Comparison of ENCODE assay signal across 10 cellular contexts in genomic region chr4:96016615-96017299, GRCh38.
DNase-seq lines count a peak whose midpoint lies in the region; ATAC-seq and TF ChIP-seq lines count a peak whose summit lies in the region.
"Had no signal": no experiment of that assay in that cellular context is flagged by ENCODE, and none has a peak within 500 bp of the region (broad histone marks: within the 10 kb centered on the region; RNA-seq: fewer than 3 reads in every experiment).

No MANE protein-coding gene starts in this region.

- no peaks in the 10 kb centered on the region for H3K36me3 Mint-ChIP-seq in GM23338 (ENCODE audit: low read depth)
- no peaks in the 10 kb centered on the region for H3K36me3 Mint-ChIP-seq in T-helper 2 cell treated with Interferon-gamma antibody and Interleukin-4, amounts not matched to agents 5 μg/mL and 100 μg/mL, for 36 hours (ENCODE audit: low read depth)
- H3K36me3 Mint-ChIP-seq: activated naive CD8-positive, alpha-beta T cell treated with anti-CD3 and anti-CD28 coated beads, Interleukin-2, amount 10 ng/mL, durations not matched to agents 7 days and 5 days had no signal

- H3K79me2 ChIP-seq in DND-41 (ENCODE audit: insufficient read depth, low read length), result no peaks in the 10 kb centered on the region
- H3K79me2 ChIP-seq in GM23338 (replicated peaks; ENCODE audit: insufficient read depth), result no peaks in the 10 kb centered on the region
- H3K79me2 ChIP-seq in MM.1S (ENCODE audit: low read length), result no peaks in the 10 kb centered on the region

- TF ChIP-seq CTCF in DND-41 (IDR thresholded peaks at IDR 0.05; ENCODE audit: borderline replicate concordance, extremely low read depth, low read length, poor library complexity, severe bottlenecking), result no peak
- no peak for TF ChIP-seq CTCF in GM23338 (conservative IDR thresholded peaks at IDR 0.05; ENCODE audit: low read depth in 2 of 2)
- no peak for TF ChIP-seq CTCF in MM.1S (IDR thresholded peaks at IDR 0.05; ENCODE audit: low read length)
- TF ChIP-seq CTCF in fibroblast of the aortic adventitia (IDR thresholded peaks at IDR 0.05; ENCODE audit: insufficient read depth, low read length), result no peak

- H3K4me3 ChIP-seq in DND-41 (ENCODE audit: low read depth in 1 of 2, low read length in 2 of 2), result no peak overlapping the region
- no peak overlapping the region for H3K4me3 ChIP-seq in GM23338
- no peak overlapping the region for H3K4me3 ChIP-seq in MM.1S (ENCODE audit: low read length)
- H3K4me3 ChIP-seq in fibroblast of the aortic adventitia (ENCODE audit: low read depth, low read length), result no peak overlapping the region

- H3K9me3 ChIP-seq in DND-41 (ENCODE audit: insufficient read depth, low read length, severe bottlenecking) (no peaks in the 10 kb centered on the region), MM.1S (replicated peaks; ENCODE audit: insufficient read depth, low read length) (no peaks in the 10 kb centered on the region)

- no peak for DNase-seq in DND-41
- DNase-seq in GM23338 (ENCODE audit: low spot score), result no peak
- peak; percentile 18 for DNase-seq in MM.1S
- peak; percentile 62 for DNase-seq in fibroblast of the aortic adventitia (ENCODE audit: low read depth)
- DNase-seq in stimulated activated CD4-positive, alpha-beta T cell treated with anti-CD3 and anti-CD28 coated beads, Interleukin-1b, Interleukin-23, amount 100 ng/mL, for 48 hours, result no peak
- DNase-seq in T-helper 2 cell treated with Interferon-gamma antibody and Interleukin-4, amounts not matched to agents 5 μg/mL and 100 μg/mL, for 36 hours (ENCODE audit: low spot score), result no peak
- DNase-seq in NCI-H187 (lab: John Stamatoyannopoulos, UW), result no peak
- DNase-seq: activated naive CD8-positive, alpha-beta T cell treated with anti-CD3 and anti-CD28 coated beads, Interleukin-2, amount 10 ng/mL, durations not matched to agents 7 days and 5 days; NCI-H1694 had no signal

- H3K27ac Mint-ChIP-seq in GM23338, result peak overlapping the region; percentile 23; the same call in 1 of the 2 replicates
- H3K27ac Mint-ChIP-seq in T-helper 2 cell treated with Interferon-gamma antibody and Interleukin-4, amounts not matched to agents 5 μg/mL and 100 μg/mL, for 36 hours, result no peak overlapping the region
- H3K27ac Mint-ChIP-seq: activated naive CD8-positive, alpha-beta T cell treated with anti-CD3 and anti-CD28 coated beads, Interleukin-2, amount 10 ng/mL, durations not matched to agents 7 days and 5 days had no signal

- H3K4me3 Mint-ChIP-seq in GM23338, result no peak overlapping the region
- H3K4me3 Mint-ChIP-seq in T-helper 2 cell treated with Interferon-gamma antibody and Interleukin-4, amounts not matched to agents 5 μg/mL and 100 μg/mL, for 36 hours, result no peak overlapping the region
- H3K4me3 Mint-ChIP-seq: activated naive CD8-positive, alpha-beta T cell treated with anti-CD3 and anti-CD28 coated beads, Interleukin-2, amount 10 ng/mL, durations not matched to agents 7 days and 5 days had no signal

- H3K27me3 ChIP-seq in DND-41 (ENCODE audit: insufficient read depth, low read length, poor library complexity) (no peaks in the 10 kb centered on the region), GM23338 (ENCODE audit: insufficient read depth) (no peaks in the 10 kb centered on the region), MM.1S (replicated peaks; ENCODE audit: insufficient read depth, low read length) (no peaks in the 10 kb centered on the region)

- H3K27ac ChIP-seq in DND-41 (ENCODE audit: low read length) (no peak overlapping the region), GM23338 (ENCODE audit: low read depth) (no peak overlapping the region), MM.1S (ENCODE audit: low read length) (no peak overlapping the region)

- H3K4me1 Mint-ChIP-seq in GM23338, result peaks cover 11% of the 10 kb centered on the region; the same call in 2 of the 3 replicates
- no peaks in the 10 kb centered on the region for H3K4me1 Mint-ChIP-seq in T-helper 2 cell treated with Interferon-gamma antibody and Interleukin-4, amounts not matched to agents 5 μg/mL and 100 μg/mL, for 36 hours (ENCODE audit: low read depth)
- H3K4me1 Mint-ChIP-seq: activated naive CD8-positive, alpha-beta T cell treated with anti-CD3 and anti-CD28 coated beads, Interleukin-2, amount 10 ng/mL, durations not matched to agents 7 days and 5 days had no signal

- H3K9me2 ChIP-seq in GM23338 (ENCODE audit: insufficient read depth), result no peaks in the 10 kb centered on the region; the same call in 1 of the 2 replicates
- no peaks in the 10 kb centered on the region for H3K9me2 ChIP-seq in MM.1S (replicated peaks; ENCODE audit: insufficient read depth, low read length)

- H3K9ac ChIP-seq in DND-41 (ENCODE audit: low read depth, low read length), result no peak overlapping the region
- H3K9ac ChIP-seq in MM.1S (ENCODE audit: low read length), result no peak overlapping the region

- H4K20me1 ChIP-seq in DND-41 (ENCODE audit: insufficient read depth, low read length), result no peaks in the 10 kb centered on the region
- H4K20me1 ChIP-seq in GM23338 (replicated peaks; ENCODE audit: insufficient read depth), result no peaks in the 10 kb centered on the region
- no peaks in the 10 kb centered on the region for H4K20me1 ChIP-seq in MM.1S (ENCODE audit: insufficient read depth, low read length)

- H3K36me3 ChIP-seq in DND-41 (ENCODE audit: insufficient read depth, low read length) (no peaks in the 10 kb centered on the region), GM23338 (ENCODE audit: insufficient read depth) (no peaks in the 10 kb centered on the region), MM.1S (replicated peaks; ENCODE audit: insufficient read depth, low read length) (no peaks in the 10 kb centered on the region)

- no peaks in the 10 kb centered on the region for H3K27me3 Mint-ChIP-seq in GM23338 (ENCODE audit: insufficient read depth, low read depth, poor library complexity)
- H3K27me3 Mint-ChIP-seq in T-helper 2 cell treated with Interferon-gamma antibody and Interleukin-4, amounts not matched to agents 5 μg/mL and 100 μg/mL, for 36 hours (ENCODE audit: low read depth), result no peaks in the 10 kb centered on the region
- H3K27me3 Mint-ChIP-seq: activated naive CD8-positive, alpha-beta T cell treated with anti-CD3 and anti-CD28 coated beads, Interleukin-2, amount 10 ng/mL, durations not matched to agents 7 days and 5 days had no signal

- H3K4me1 ChIP-seq in DND-41 (ENCODE audit: insufficient read depth, low read length) (peaks cover 5% of the 10 kb centered on the region; the same call in 1 of the 2 replicates), GM23338 (ENCODE audit: insufficient read depth) (peaks cover 7% of the 10 kb centered on the region; the same call in 1 of the 2 replicates), MM.1S (ENCODE audit: low read length) (no peaks in the 10 kb centered on the region)

- H2AFZ ChIP-seq in DND-41 (ENCODE audit: low read depth, low read length) (no peak overlapping the region), GM23338 (peak overlapping the region; percentile 45; the same call in 1 of the 2 replicates), MM.1S (ENCODE audit: low read length) (no peak overlapping the region)

- H3F3A ChIP-seq in GM23338 (replicated peaks; ENCODE audit: low read depth) (no peaks in the 10 kb centered on the region), MM.1S (ENCODE audit: insufficient read depth, low read length) (no peaks in the 10 kb centered on the region)

- H3K4me2 ChIP-seq in DND-41 (ENCODE audit: insufficient read depth, low read length) (no peak overlapping the region), GM23338 (no peak overlapping the region), MM.1S (ENCODE audit: low read depth, low read length) (no peak overlapping the region)

- ATAC-seq in DND-41 (ENCODE audit: insufficient read depth, low read depth) (peak; percentile 47; the same call in 1 of the 3 replicates), GM23338 (no peak), GM19328 (IDR thresholded peaks at IDR 0.05; ENCODE audit: unreplicated experiment) (no peak)

- no peaks in the 10 kb centered on the region for H3K9me3 Mint-ChIP-seq in GM23338
- H3K9me3 Mint-ChIP-seq in T-helper 2 cell treated with Interferon-gamma antibody and Interleukin-4, amounts not matched to agents 5 μg/mL and 100 μg/mL, for 36 hours, result no peaks in the 10 kb centered on the region
- H3K9me3 Mint-ChIP-seq: activated naive CD8-positive, alpha-beta T cell treated with anti-CD3 and anti-CD28 coated beads, Interleukin-2, amount 10 ng/mL, durations not matched to agents 7 days and 5 days had no signal

TF ChIP-seq in GM23338, 12 proteins besides CTCF, POLR2A, EP300 and RAD21 (continues in another document):
- no peak for TF ChIP-seq CREB1 (CRISPR knock-in tag; IDR thresholded peaks at IDR 0.05; ENCODE audit: low read depth)
- no peak for TF ChIP-seq EZH2phosphoT487 (IDR thresholded peaks at IDR 0.05; ENCODE audit: unreplicated experiment)
- TF ChIP-seq EZH2 (IDR thresholded peaks at IDR 0.05; ENCODE audit: low read depth, unreplicated experiment), result no peak
- TF ChIP-seq POLR2AphosphoS5 (IDR thresholded peaks at IDR 0.05; ENCODE audit: low read depth), result no peak

Comparison
In these comparisons a context has a peak if more than half of its experiments do, and no peak if none do; other contexts are left out.
1. DNase-seq: peak in MM.1S (single experiment) and fibroblast of the aortic adventitia (single experiment); none in DND-41 (single experiment), GM23338 (single experiment), stimulated activated CD4-positive, alpha-beta T cell treated with anti-CD3 and anti-CD28 coated beads, Interleukin-1b, Interleukin-23, amount 100 ng/mL, for 48 hours (single experiment), T-helper 2 cell treated with Interferon-gamma antibody and Interleukin-4, amounts not matched to agents 5 μg/mL and 100 μg/mL, for 36 hours (single experiment) and NCI-H187 (0 of 2).